In genomic region chr2:47907097-47907781, GRCh38 we compare ENCODE assay signal across 2 cellular contexts.
TF ChIP-seq lines count a peak whose summit lies in the region.

No MANE protein-coding gene starts in this region.

TF ChIP-seq in K562, 482 proteins besides CTCF, POLR2A, EP300 and RAD21 (continued from another document and continues in another):
- TF ChIP-seq MXD1 (CRISPR knock-in tag; IDR thresholded peaks at IDR 0.05; ENCODE audit: borderline replicate concordance, poor library complexity, severe bottlenecking) = no peak
- TF ChIP-seq HMG20B (CRISPR knock-in tag; IDR thresholded peaks at IDR 0.05) = no peak
- no peak for TF ChIP-seq MCM3 (IDR thresholded peaks at IDR 0.05)
- TF ChIP-seq ZNF740 (CRISPR knock-in tag; IDR thresholded peaks at IDR 0.05) = no peak
- no peak for TF ChIP-seq ZNF740 (tag; IDR thresholded peaks at IDR 0.05)
- no peak for TF ChIP-seq PATZ1 (CRISPR knock-in tag; IDR thresholded peaks at IDR 0.05; ENCODE audit: borderline replicate concordance)
- no peak for TF ChIP-seq YBX1 (IDR thresholded peaks at IDR 0.05)
- no peak for TF ChIP-seq ZFP30 (CRISPR knock-in tag; IDR thresholded peaks at IDR 0.05; ENCODE audit: borderline replicate concordance)
- TF ChIP-seq ZNF449 (CRISPR knock-in tag; IDR thresholded peaks at IDR 0.05) = no peak
- no peak for TF ChIP-seq MEF2D (tag; conservative IDR thresholded peaks at IDR 0.05; ENCODE audit: low read depth)
- no peak for TF ChIP-seq MTA2 (IDR thresholded peaks at IDR 0.05; ENCODE audit: low read depth)
- no peak for TF ChIP-seq DLX4 (CRISPR knock-in tag; IDR thresholded peaks at IDR 0.05)
- TF ChIP-seq PML (IDR thresholded peaks at IDR 0.05; ENCODE audit: low read length) = no peak
- peak; percentile 17; the same call in 1 of the 2 replicates for TF ChIP-seq MTA3 (IDR thresholded peaks at IDR 0.05; ENCODE audit: borderline replicate concordance)
- no peak for TF ChIP-seq SRSF9 (IDR thresholded peaks at IDR 0.05; ENCODE audit: borderline replicate concordance, low read depth, low read length)
- no peak for TF ChIP-seq DDX20 (tag; IDR thresholded peaks at IDR 0.05; ENCODE audit: low read depth)
- no peak for TF ChIP-seq ELF1 (tag; IDR thresholded peaks at IDR 0.05)
- peak; percentile 38; the same call in 1 of the 2 replicates for TF ChIP-seq SMARCE1 (IDR thresholded peaks at IDR 0.05)
- TF ChIP-seq CUX1 (CRISPR knock-in tag; IDR thresholded peaks at IDR 0.05) = no peak

TF ChIP-seq in liver, 16 proteins besides CTCF, POLR2A, EP300 and RAD21 (continued from another document):
- no peak for TF ChIP-seq REST (IDR thresholded peaks at IDR 0.05)
- TF ChIP-seq ZBTB33 (IDR thresholded peaks at IDR 0.05) = no peak
- TF ChIP-seq HNF4A (conservative IDR thresholded peaks at IDR 0.05) = no peak
- TF ChIP-seq YY1 (IDR thresholded peaks at IDR 0.05) = no peak
- no peak for TF ChIP-seq TAF1 (conservative IDR thresholded peaks at IDR 0.05)
- TF ChIP-seq SP1 (IDR thresholded peaks at IDR 0.05) = no peak
- TF ChIP-seq FOXA2 (IDR thresholded peaks at IDR 0.05) = no peak
- TF ChIP-seq RXRA (IDR thresholded peaks at IDR 0.05) = no peak
